ENCODE assay signal across 16 cellular contexts in genomic region chr13:87677043-87677333, GRCh38. TPM values are rescaled to one million over a fixed set of nuclear protein-coding genes. Genes with fewer than 3 reads are reported as not detected.
DNase-seq lines count a peak whose midpoint lies in the region; ATAC-seq and TF ChIP-seq lines count a peak whose summit lies in the region.
"Had no signal": no experiment of that assay in that cellular context is flagged by ENCODE, and none has a peak within 500 bp of the region (broad histone marks: within the 10 kb centered on the region; RNA-seq: fewer than 3 reads in every experiment).

No MANE protein-coding gene starts in this region.

- TF ChIP-seq CTCF in GM13976 (IDR thresholded peaks at IDR 0.05; ENCODE audit: borderline replicate concordance, control extremely low read depth, extremely low read depth, insufficient read depth, missing control alignments) (no peak), activated B cell treated with CpG ODN at 0.5 μM for 24 hours (IDR thresholded peaks at IDR 0.05) (no peak), osteoblast (IDR thresholded peaks at IDR 0.05; ENCODE audit: extremely low read depth, low read depth, low read length) (no peak), MM.1S (IDR thresholded peaks at IDR 0.05; ENCODE audit: low read length) (no peak), GM10266 (IDR thresholded peaks at IDR 0.05; ENCODE audit: control insufficient read depth, insufficient read depth, low read depth, missing control alignments) (no peak)

- H3K27ac ChIP-seq in osteoblast (ENCODE audit: low read depth, low read length) = no peak overlapping the region
- no peak overlapping the region for H3K27ac ChIP-seq in MM.1S (ENCODE audit: low read length)
- H3K27ac ChIP-seq: psoas muscle had no signal

- H3K4me1 ChIP-seq in osteoblast (ENCODE audit: insufficient read depth, low read length) (no peaks in the 10 kb centered on the region), MM.1S (ENCODE audit: low read length) (no peaks in the 10 kb centered on the region)

- H2AFZ ChIP-seq in osteoblast (ENCODE audit: low read length) = no peak overlapping the region
- no peak overlapping the region for H2AFZ ChIP-seq in MM.1S (ENCODE audit: low read length)

- no peaks in the 10 kb centered on the region for H3K36me3 Mint-ChIP-seq in activated B cell treated with CpG ODN at 0.5 μM for 24 hours (ENCODE audit: low read depth)

- ATAC-seq in activated B cell treated with CpG ODN at 0.5 μM for 24 hours (ENCODE audit: low read depth) (no peak), HG03469 (IDR thresholded peaks at IDR 0.05; ENCODE audit: unreplicated experiment) (no peak)
- ATAC-seq: psoas muscle had no signal

- no peaks in the 10 kb centered on the region for H3K9me2 ChIP-seq in MM.1S (replicated peaks; ENCODE audit: insufficient read depth, low read length)

- H3K36me3 ChIP-seq in osteoblast (ENCODE audit: insufficient read depth, low read length) = no peaks in the 10 kb centered on the region
- H3K36me3 ChIP-seq in MM.1S (replicated peaks; ENCODE audit: insufficient read depth, low read length) = no peaks in the 10 kb centered on the region

- H3F3A ChIP-seq in MM.1S (ENCODE audit: insufficient read depth, low read length) = no peaks in the 10 kb centered on the region

- peaks cover 34% of the 10 kb centered on the region for H3K4me1 Mint-ChIP-seq in activated B cell treated with CpG ODN at 0.5 μM for 24 hours

- CTCF ChIA-PET in activated B cell treated with CpG ODN at 0.5 μM for 24 hours (lab: Charles Lee) = no interaction called here

- intact Hi-C loops in activated B cell treated with CpG ODN at 0.5 μM for 24 hours (cut with micrococcal nuclease) = no loop called here

- in situ Hi-C loops in GM13976 (cut with MboI; ENCODE audit: low sequenced_read_pairs, unreplicated experiment) = no loop called here

- peak; percentile 9 for DNase-seq in GM13976 (ENCODE audit: low spot score)
- no peak for DNase-seq in activated B cell treated with CpG ODN at 0.5 μM for 24 hours
- peak; percentile 3 for DNase-seq in fibroblast of gingiva (ENCODE audit: low read depth)
- peak; percentile 30 for DNase-seq in osteoblast (ENCODE audit: insufficient read length, low spot score, missing footprints)
- no peak for DNase-seq in NCI-H2171 treated with DMSO at 0.1 percent for 48 hours (lab: John Stamatoyannopoulos, UW)
- no peak for DNase-seq in MM.1S
- no peak for DNase-seq in GM10266 (ENCODE audit: extremely low spot score)
- DNase-seq: activated CD4-positive, alpha-beta T cell treated with anti-CD3 and anti-CD28 coated beads, Interleukin-2, amount 10 ng/mL, durations not matched to agents 24 days and 14 days; AML-193; DMS79; psoas muscle; stimulated activated CD4-positive, alpha-beta T cell treated with anti-CD3 and anti-CD28 coated beads, Interleukin-2, amount 100 ng/mL, for 24 hours had no signal

- H3K4me3 Mint-ChIP-seq in activated B cell treated with CpG ODN at 0.5 μM for 24 hours = peak overlapping the region; percentile 77
- H3K4me3 Mint-ChIP-seq: T-helper 1 cell treated with Interleukin-12 subunit alpha and Interleukin-12 subunit beta and Interleukin-4 antibody, amounts not matched to agents 30 μg/mL and 1 μg/mL, for 36 hours had no signal

- H3K4me3 ChIP-seq in osteoblast (ENCODE audit: insufficient read depth, low read length) = no peak overlapping the region
- no peak overlapping the region for H3K4me3 ChIP-seq in MM.1S (ENCODE audit: low read length)
- H3K4me3 ChIP-seq: lung had no signal

- H3K27me3 ChIP-seq in osteoblast (ENCODE audit: insufficient read depth, low read length) (peaks cover 13% of the 10 kb centered on the region), MM.1S (replicated peaks; ENCODE audit: insufficient read depth, low read length) (no peaks in the 10 kb centered on the region)

- peaks cover 36% of the 10 kb centered on the region for H3K27me3 Mint-ChIP-seq in activated B cell treated with CpG ODN at 0.5 μM for 24 hours

- H3K9ac ChIP-seq in MM.1S (ENCODE audit: low read length) = no peak overlapping the region

- H3K4me2 ChIP-seq in osteoblast (ENCODE audit: insufficient read depth, low read length) (no peak overlapping the region), MM.1S (ENCODE audit: low read depth, low read length) (no peak overlapping the region)

- H3K9me3 ChIP-seq in osteoblast (ENCODE audit: low read depth, low read length) = no peaks in the 10 kb centered on the region
- H3K9me3 ChIP-seq in MM.1S (replicated peaks; ENCODE audit: insufficient read depth, low read length) = no peaks in the 10 kb centered on the region
- H3K9me3 ChIP-seq: psoas muscle had no signal

- POLR2A ChIA-PET in activated B cell treated with CpG ODN at 0.5 μM for 24 hours (lab: Charles Lee) = no interaction called here

- H4K20me1 ChIP-seq in osteoblast (ENCODE audit: insufficient read depth, low read length) = no peaks in the 10 kb centered on the region
- no peaks in the 10 kb centered on the region for H4K20me1 ChIP-seq in MM.1S (ENCODE audit: insufficient read depth, low read length)

- no peaks in the 10 kb centered on the region for H3K79me2 ChIP-seq in osteoblast (ENCODE audit: insufficient read depth, low read length)
- no peaks in the 10 kb centered on the region for H3K79me2 ChIP-seq in MM.1S (ENCODE audit: low read length)

- H3K27ac Mint-ChIP-seq in activated B cell treated with CpG ODN at 0.5 μM for 24 hours = no peak overlapping the region
- H3K27ac Mint-ChIP-seq: activated CD4-positive, alpha-beta T cell treated with anti-CD3 and anti-CD28 coated beads, Interleukin-2, amount 10 ng/mL, durations not matched to agents 24 days and 14 days; T-helper 1 cell treated with Interleukin-12 subunit alpha and Interleukin-12 subunit beta and Interleukin-4 antibody, amounts not matched to agents 30 μg/mL and 1 μg/mL, for 36 hours had no signal

- peaks cover 2% of the 10 kb centered on the region for H3K9me3 Mint-ChIP-seq in activated B cell treated with CpG ODN at 0.5 μM for 24 hours
- H3K9me3 Mint-ChIP-seq: T-helper 1 cell treated with Interleukin-12 subunit alpha and Interleukin-12 subunit beta and Interleukin-4 antibody, amounts not matched to agents 30 μg/mL and 1 μg/mL, for 36 hours had no signal

RNA-seq across cellular contexts. Expression of gene SLITRK5, which starts 5.8 kb away (rescaled TPM):
- total RNA-seq in activated B cell treated with CpG ODN at 0.5 μM for 24 hours (not detected in 2 replicates), osteoblast (not detected in 2 replicates)
- total RNA-seq: activated CD4-positive, alpha-beta T cell treated with anti-CD3 and anti-CD28 coated beads, Interleukin-2, amount 10 ng/mL, durations not matched to agents 24 days and 14 days; RPMI7951 had no signal

Comparison
In these comparisons a context has a peak if more than half of its experiments do, and no peak if none do; other contexts are left out.
1. DNase-seq: peak in GM13976 (single experiment), fibroblast of gingiva (single experiment) and osteoblast (single experiment); none in activated B cell treated with CpG ODN at 0.5 μM for 24 hours (single experiment), NCI-H2171 treated with DMSO at 0.1 percent for 48 hours (single experiment), MM.1S (single experiment) and GM10266 (single experiment).